ENCODE assay signal across 11 cellular contexts in the genomic region with DNA sequence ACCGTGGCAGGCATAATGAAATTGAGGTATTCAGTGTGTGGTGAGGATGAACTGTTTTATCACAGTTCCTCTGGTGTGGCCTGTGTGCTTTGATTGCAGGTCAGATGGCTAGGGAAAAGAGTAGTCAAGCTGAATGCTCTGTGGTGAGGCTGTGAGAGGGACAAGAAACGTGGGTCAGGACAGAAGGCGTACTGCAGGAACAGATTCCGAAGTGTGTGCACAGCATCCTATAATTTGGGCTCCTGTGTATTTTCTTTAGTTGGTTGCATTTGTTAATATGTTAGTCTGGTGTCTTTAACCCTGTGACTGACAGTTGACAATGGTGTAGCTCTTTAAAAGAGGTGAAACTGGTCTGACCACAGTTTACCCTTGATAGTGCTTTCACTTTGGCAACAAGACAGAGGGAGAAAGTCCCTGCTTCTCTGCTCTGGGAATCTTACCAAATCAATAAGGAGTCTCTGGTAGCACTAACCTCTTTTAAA.
A peak's percentile ranks its signal among the peaks of the same experiment; 100 is the strongest.
DNase-seq lines count a peak whose midpoint lies in the region; ATAC-seq and TF ChIP-seq lines count a peak whose summit lies in the region.
"Had no signal": no experiment of that assay in that cellular context is flagged by ENCODE, and none has a peak within 500 bp of the region (broad histone marks: within the 10 kb centered on the region; RNA-seq: fewer than 3 reads in every experiment).

No MANE protein-coding gene starts in this region.

- intact Hi-C loops in right cardiac atrium (cut with DNase I), result no loop called here

- H3K4me3 ChIP-seq in right cardiac atrium (ENCODE audit: low read length), result no peak overlapping the region
- H3K4me3 ChIP-seq: SJCRH30 had no signal

- H3K9me3 ChIP-seq in right cardiac atrium (ENCODE audit: control insufficient read depth, low read length), result no peaks in the 10 kb centered on the region
- H3K9me3 ChIP-seq: SJCRH30 had no signal

- peak overlapping the region; percentile 75 for H3K27ac ChIP-seq in VCaP
- no peak overlapping the region for H3K27ac ChIP-seq in right cardiac atrium (ENCODE audit: low read length)
- H3K27ac ChIP-seq: SJCRH30 had no signal

- no peak for DNase-seq in right cardiac atrium
- no peak for DNase-seq in NCI-H524 treated with DMSO at 0.1 percent for 48 hours (lab: John Stamatoyannopoulos, UW)
- DNase-seq in SHP77 (lab: John Stamatoyannopoulos, UW), result no peak
- DNase-seq in Kasumi-1 (lab: John Stamatoyannopoulos, UW), result no peak
- DNase-seq: CD4-positive, alpha-beta T cell; NCI-H1105; SJCRH30 had no signal

- H3K4me1 ChIP-seq in right cardiac atrium (ENCODE audit: control insufficient read depth, insufficient read depth, low read length), result peaks cover 12% of the 10 kb centered on the region
- H3K4me1 ChIP-seq: SJCRH30 had no signal

- ATAC-seq in GM18499 (IDR thresholded peaks at IDR 0.05; ENCODE audit: insufficient read depth, unreplicated experiment) (peak; percentile 70), GM19468 (IDR thresholded peaks at IDR 0.05; ENCODE audit: extremely low read depth, unreplicated experiment) (peak; percentile 87), HG03060 (IDR thresholded peaks at IDR 0.05; ENCODE audit: low read depth, unreplicated experiment) (peak; percentile 68), right cardiac atrium (no peak)

- H3K27me3 ChIP-seq in right cardiac atrium (ENCODE audit: control insufficient read depth, insufficient read depth), result no peaks in the 10 kb centered on the region
- H3K27me3 ChIP-seq: SJCRH30 had no signal

- 68% methylated on average over 4 of the region's 4 CpGs for WGBS in right cardiac atrium

- TF ChIP-seq CTCF in VCaP (conservative IDR thresholded peaks at IDR 0.05), result no peak

Comparison
In these comparisons a context has a peak if more than half of its experiments do, and no peak if none do; other contexts are left out.
1. ATAC-seq: peak in GM18499 (single experiment), GM19468 (single experiment) and HG03060 (single experiment); none in right cardiac atrium (0 of 2).